In genomic region chr14:40318211-40318719, GRCh38 we compare ENCODE assay signal across 26 cellular contexts.
"Had no signal": no experiment of that assay in that cellular context is flagged by ENCODE, and none has a peak within 500 bp of the region (broad histone marks: within the 10 kb centered on the region; RNA-seq: fewer than 3 reads in every experiment).

No MANE protein-coding gene starts in this region.

- H3K27me3 ChIP-seq: dorsolateral prefrontal cortex, gastrocnemius medialis, left lung, neural progenitor cell, right lobe of liver, tibial nerve, upper lobe of left lung had no signal

- H3K79me2 ChIP-seq: parathyroid adenoma had no signal

- H3K36me3 Mint-ChIP-seq: naive thymus-derived CD4-positive, alpha-beta T cell; neural progenitor cell; stimulated activated naive B cell treated with anti-CD40 and anti-IgM and Interleukin-4, amounts not matched to agents 10 μg/mL and 1 μg/mL and 100 μg/mL, for 72 hours had no signal

- H3K27ac ChIP-seq: dorsolateral prefrontal cortex, epithelial cell of prostate, gastrocnemius medialis, left lung, neural progenitor cell, parathyroid adenoma, right lobe of liver, thoracic aorta, tibial nerve, upper lobe of left lung had no signal

- H3K4me1 ChIP-seq: gastrocnemius medialis, left lung, neural progenitor cell, parathyroid adenoma, right lobe of liver, tibial nerve, upper lobe of left lung had no signal

- DNase-seq: dorsolateral prefrontal cortex; effector CD4-positive, alpha-beta T cell; foreskin fibroblast; gastrocnemius medialis; head of caudate nucleus; kidney; left cardiac atrium; left lung; mesenchymal stem cell; midbrain; naive thymus-derived CD4-positive, alpha-beta T cell; right lobe of liver; small intestine; stimulated activated CD4-positive, alpha-beta T cell treated with anti-CD3 and anti-CD28 coated beads, Interleukin-15, amount 100 ng/mL, for 24 hours; stimulated activated CD4-positive, alpha-beta T cell treated with anti-CD3 and anti-CD28 coated beads, Interleukin-2, amount 100 ng/mL, for 48 hours; stimulated activated naive B cell treated with anti-CD40 and anti-IgM and Interleukin-4, amounts not matched to agents 10 μg/mL and 1 μg/mL and 100 μg/mL, for 72 hours; upper lobe of left lung had no signal

- H3K27ac Mint-ChIP-seq: naive thymus-derived CD4-positive, alpha-beta T cell; nephron; neural progenitor cell; progenitor cell of endocrine pancreas; stimulated activated naive B cell treated with anti-CD40 and anti-IgM and Interleukin-4, amounts not matched to agents 10 μg/mL and 1 μg/mL and 100 μg/mL, for 72 hours; stimulated activated naive CD8-positive, alpha-beta T cell treated with anti-CD3 and anti-CD28 coated beads, Interleukin-15, Interleukin-2, amounts not matched to agents 100 ng/mL and 50 ng/mL, for 24 hours had no signal

- H3K4me3 ChIP-seq: dorsolateral prefrontal cortex, gastrocnemius medialis, left lung, neural progenitor cell, right lobe of liver, thoracic aorta, tibial nerve, upper lobe of left lung had no signal

- FAIRE-seq: urothelium cell line had no signal

- H3K4me1 Mint-ChIP-seq: naive thymus-derived CD4-positive, alpha-beta T cell; nephron; neural progenitor cell had no signal

- H3K9me3 ChIP-seq: gastrocnemius medialis, right lobe of liver, thoracic aorta, upper lobe of left lung had no signal

- H3K27me3 Mint-ChIP-seq: progenitor cell of endocrine pancreas; stimulated activated naive B cell treated with anti-CD40 and anti-IgM and Interleukin-4, amounts not matched to agents 10 μg/mL and 1 μg/mL and 100 μg/mL, for 72 hours; stimulated activated naive CD8-positive, alpha-beta T cell treated with anti-CD3 and anti-CD28 coated beads, Interleukin-15, Interleukin-2, amounts not matched to agents 100 ng/mL and 50 ng/mL, for 24 hours had no signal

- H3K4me3 Mint-ChIP-seq: naive thymus-derived CD4-positive, alpha-beta T cell; nephron; neural progenitor cell; stimulated activated naive B cell treated with anti-CD40 and anti-IgM and Interleukin-4, amounts not matched to agents 10 μg/mL and 1 μg/mL and 100 μg/mL, for 72 hours; stimulated activated naive CD8-positive, alpha-beta T cell treated with anti-CD3 and anti-CD28 coated beads, Interleukin-15, Interleukin-2, amounts not matched to agents 100 ng/mL and 50 ng/mL, for 24 hours had no signal

- H3K4me2 ChIP-seq: neural progenitor cell had no signal

- H2AFZ ChIP-seq: neural progenitor cell, parathyroid adenoma had no signal

- H3K9ac ChIP-seq: neural progenitor cell, parathyroid adenoma had no signal

- H3K36me3 ChIP-seq: gastrocnemius medialis, left lung, neural progenitor cell, right lobe of liver, thoracic aorta, tibial nerve, upper lobe of left lung had no signal

- H3K9me3 Mint-ChIP-seq: neural progenitor cell had no signal
